ENCODE assay signal across 1 cellular context in the genomic region with DNA sequence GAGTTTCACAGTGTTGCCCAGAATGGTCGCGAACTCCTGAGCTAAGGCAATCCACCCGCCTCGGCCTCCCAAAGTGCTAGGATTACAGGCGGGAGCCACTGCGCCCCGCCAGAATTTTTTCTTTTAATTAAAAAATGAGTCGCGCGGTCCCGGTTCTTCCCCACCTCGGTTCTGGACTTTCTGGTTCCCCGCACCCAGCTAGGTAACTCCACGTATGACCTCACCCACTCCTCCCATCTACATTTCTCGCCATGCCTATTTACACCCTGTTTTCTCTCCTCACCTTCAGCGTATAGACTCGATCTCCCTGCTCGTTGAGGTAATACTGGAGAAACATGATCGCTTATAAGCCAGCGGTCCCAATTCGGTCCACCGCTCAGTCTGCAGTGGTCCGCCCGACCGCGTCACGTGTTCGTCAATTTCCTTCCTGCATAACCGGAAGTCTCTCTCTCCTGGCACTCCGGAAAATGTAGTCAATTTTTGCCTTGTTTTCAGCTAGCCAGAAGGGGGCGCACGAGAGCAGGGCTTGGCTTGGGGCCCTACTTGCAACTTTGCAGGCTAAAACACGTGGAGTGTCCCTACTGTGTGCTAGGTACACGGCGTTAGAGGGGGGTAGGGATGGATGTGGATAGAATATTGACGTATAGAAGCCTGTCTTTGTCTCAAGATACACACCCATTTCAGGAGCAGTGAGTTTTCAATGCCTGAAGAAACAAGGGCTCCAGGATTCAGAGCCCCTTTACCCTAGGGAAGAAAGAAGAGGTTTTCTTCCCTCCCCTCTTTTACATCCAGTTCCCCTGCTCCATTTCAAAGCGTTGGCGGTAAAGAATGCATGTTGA.
TF ChIP-seq lines count a peak whose summit lies in the region.

Gene NOP10 (minus strand): TSS at position 400 of the 839 bp plus-strand sequence. CDS start 63 bp downstream, at position 337.
Gene NUTM1 (plus strand): TSS at position 579 of the 839 bp plus-strand sequence. CDS start 382 bp downstream, outside the sequence.

TF ChIP-seq in HepG2, 621 proteins besides CTCF, POLR2A, EP300 and RAD21 (continued from another document and continues in another):
- TF ChIP-seq, protein P1, sequence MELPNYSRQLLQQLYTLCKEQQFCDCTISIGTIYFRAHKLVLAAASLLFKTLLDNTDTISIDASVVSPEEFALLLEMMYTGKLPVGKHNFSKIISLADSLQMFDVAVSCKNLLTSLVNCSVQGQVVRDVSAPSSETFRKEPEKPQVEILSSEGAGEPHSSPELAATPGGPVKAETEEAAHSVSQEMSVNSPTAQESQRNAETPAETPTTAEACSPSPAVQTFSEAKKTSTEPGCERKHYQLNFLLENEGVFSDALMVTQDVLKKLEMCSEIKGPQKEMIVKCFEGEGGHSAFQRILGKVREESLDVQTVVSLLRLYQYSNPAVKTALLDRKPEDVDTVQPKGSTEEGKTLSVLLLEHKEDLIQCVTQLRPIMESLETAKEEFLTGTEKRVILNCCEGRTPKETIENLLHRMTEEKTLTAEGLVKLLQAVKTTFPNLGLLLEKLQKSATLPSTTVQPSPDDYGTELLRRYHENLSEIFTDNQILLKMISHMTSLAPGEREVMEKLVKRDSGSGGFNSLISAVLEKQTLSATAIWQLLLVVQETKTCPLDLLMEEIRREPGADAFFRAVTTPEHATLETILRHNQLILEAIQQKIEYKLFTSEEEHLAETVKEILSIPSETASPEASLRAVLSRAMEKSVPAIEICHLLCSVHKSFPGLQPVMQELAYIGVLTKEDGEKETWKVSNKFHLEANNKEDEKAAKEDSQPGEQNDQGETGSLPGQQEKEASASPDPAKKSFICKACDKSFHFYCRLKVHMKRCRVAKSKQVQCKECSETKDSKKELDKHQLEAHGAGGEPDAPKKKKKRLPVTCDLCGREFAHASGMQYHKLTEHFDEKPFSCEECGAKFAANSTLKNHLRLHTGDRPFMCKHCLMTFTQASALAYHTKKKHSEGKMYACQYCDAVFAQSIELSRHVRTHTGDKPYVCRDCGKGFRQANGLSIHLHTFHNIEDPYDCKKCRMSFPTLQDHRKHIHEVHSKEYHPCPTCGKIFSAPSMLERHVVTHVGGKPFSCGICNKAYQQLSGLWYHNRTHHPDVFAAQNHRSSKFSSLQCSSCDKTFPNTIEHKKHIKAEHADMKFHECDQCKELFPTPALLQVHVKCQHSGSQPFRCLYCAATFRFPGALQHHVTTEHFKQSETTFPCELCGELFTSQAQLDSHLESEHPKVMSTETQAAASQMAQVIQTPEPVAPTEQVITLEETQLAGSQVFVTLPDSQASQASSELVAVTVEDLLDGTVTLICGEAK (IDR thresholded peaks at IDR 0.05), result no peak
- TF ChIP-seq, protein P1 (CRISPR knock-in tag; IDR thresholded peaks at IDR 0.05), result no peak; the same call in 1 of the 2 replicates
- TF ChIP-seq, protein P2, sequence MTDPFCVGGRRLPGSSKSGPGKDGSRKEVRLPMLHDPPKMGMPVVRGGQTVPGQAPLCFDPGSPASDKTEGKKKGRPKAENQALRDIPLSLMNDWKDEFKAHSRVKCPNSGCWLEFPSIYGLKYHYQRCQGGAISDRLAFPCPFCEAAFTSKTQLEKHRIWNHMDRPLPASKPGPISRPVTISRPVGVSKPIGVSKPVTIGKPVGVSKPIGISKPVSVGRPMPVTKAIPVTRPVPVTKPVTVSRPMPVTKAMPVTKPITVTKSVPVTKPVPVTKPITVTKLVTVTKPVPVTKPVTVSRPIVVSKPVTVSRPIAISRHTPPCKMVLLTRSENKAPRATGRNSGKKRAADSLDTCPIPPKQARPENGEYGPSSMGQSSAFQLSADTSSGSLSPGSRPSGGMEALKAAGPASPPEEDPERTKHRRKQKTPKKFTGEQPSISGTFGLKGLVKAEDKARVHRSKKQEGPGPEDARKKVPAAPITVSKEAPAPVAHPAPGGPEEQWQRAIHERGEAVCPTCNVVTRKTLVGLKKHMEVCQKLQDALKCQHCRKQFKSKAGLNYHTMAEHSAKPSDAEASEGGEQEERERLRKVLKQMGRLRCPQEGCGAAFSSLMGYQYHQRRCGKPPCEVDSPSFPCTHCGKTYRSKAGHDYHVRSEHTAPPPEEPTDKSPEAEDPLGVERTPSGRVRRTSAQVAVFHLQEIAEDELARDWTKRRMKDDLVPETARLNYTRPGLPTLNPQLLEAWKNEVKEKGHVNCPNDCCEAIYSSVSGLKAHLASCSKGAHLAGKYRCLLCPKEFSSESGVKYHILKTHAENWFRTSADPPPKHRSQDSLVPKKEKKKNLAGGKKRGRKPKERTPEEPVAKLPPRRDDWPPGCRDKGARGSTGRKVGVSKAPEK (CRISPR knock-in tag; IDR thresholded peaks at IDR 0.05; ENCODE audit: borderline replicate concordance), result no peak
- TF ChIP-seq HMGA1 (CRISPR knock-in tag; conservative IDR thresholded peaks at IDR 0.05) (no peak), IRF2 (CRISPR knock-in tag; IDR thresholded peaks at IDR 0.05) (peak; percentile 85), JDP2 (CRISPR knock-in tag; IDR thresholded peaks at IDR 0.05; ENCODE audit: borderline replicate concordance) (no peak; the same call in 1 of the 2 replicates), RCOR2 (CRISPR knock-in tag; IDR thresholded peaks at IDR 0.05) (0 out of 2 replicates have a peak, but pooled peaks have one; percentile 43), HMG20A (CRISPR knock-in tag; IDR thresholded peaks at IDR 0.05; ENCODE audit: borderline replicate concordance) (no peak), KLF11 (CRISPR knock-in tag; IDR thresholded peaks at IDR 0.05) (no peak), CEBPB (IDR thresholded peaks at IDR 0.05; ENCODE audit: borderline replicate concordance, low read depth, low read length) (no peak), ZNF30 (CRISPR knock-in tag; IDR thresholded peaks at IDR 0.05) (no peak), ZNF788 (CRISPR knock-in tag; IDR thresholded peaks at IDR 0.05; ENCODE audit: borderline replicate concordance) (peak; percentile 66; the same call in 1 of the 2 replicates), SRSF1 (optimal IDR thresholded peaks at IDR 0.05; ENCODE audit: low read depth, low read length) (peak; percentile 43), ZNF556 (CRISPR knock-in tag; IDR thresholded peaks at IDR 0.05; ENCODE audit: borderline replicate concordance) (0 out of 2 replicates have a peak, but pooled peaks have one; percentile 83), ZFP1 (CRISPR knock-in tag; IDR thresholded peaks at IDR 0.05) (peak; percentile 57; the same call in 1 of the 2 replicates), MYNN (CRISPR knock-in tag; IDR thresholded peaks at IDR 0.05; ENCODE audit: low read depth) (no peak), E2F5 (CRISPR knock-in tag; conservative IDR thresholded peaks at IDR 0.05) (no peak), GLMP (CRISPR knock-in tag; IDR thresholded peaks at IDR 0.05; ENCODE audit: borderline replicate concordance) (no peak), FOSL2 (CRISPR knock-in tag; IDR thresholded peaks at IDR 0.05) (peak; percentile 50)
- TF ChIP-seq, protein P3, sequence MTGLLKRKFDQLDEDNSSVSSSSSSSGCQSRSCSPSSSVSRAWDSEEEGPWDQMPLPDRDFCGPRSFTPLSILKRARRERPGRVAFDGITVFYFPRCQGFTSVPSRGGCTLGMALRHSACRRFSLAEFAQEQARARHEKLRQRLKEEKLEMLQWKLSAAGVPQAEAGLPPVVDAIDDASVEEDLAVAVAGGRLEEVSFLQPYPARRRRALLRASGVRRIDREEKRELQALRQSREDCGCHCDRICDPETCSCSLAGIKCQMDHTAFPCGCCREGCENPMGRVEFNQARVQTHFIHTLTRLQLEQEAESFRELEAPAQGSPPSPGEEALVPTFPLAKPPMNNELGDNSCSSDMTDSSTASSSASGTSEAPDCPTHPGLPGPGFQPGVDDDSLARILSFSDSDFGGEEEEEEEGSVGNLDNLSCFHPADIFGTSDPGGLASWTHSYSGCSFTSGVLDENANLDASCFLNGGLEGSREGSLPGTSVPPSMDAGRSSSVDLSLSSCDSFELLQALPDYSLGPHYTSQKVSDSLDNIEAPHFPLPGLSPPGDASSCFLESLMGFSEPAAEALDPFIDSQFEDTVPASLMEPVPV (CRISPR knock-in tag; IDR thresholded peaks at IDR 0.05), result peak; percentile 75; the same call in 1 of the 2 replicates
- TF ChIP-seq, protein P4, sequence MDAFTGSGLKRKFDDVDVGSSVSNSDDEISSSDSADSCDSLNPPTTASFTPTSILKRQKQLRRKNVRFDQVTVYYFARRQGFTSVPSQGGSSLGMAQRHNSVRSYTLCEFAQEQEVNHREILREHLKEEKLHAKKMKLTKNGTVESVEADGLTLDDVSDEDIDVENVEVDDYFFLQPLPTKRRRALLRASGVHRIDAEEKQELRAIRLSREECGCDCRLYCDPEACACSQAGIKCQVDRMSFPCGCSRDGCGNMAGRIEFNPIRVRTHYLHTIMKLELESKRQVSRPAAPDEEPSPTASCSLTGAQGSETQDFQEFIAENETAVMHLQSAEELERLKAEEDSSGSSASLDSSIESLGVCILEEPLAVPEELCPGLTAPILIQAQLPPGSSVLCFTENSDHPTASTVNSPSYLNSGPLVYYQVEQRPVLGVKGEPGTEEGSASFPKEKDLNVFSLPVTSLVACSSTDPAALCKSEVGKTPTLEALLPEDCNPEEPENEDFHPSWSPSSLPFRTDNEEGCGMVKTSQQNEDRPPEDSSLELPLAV (CRISPR knock-in tag; conservative IDR thresholded peaks at IDR 0.05; ENCODE audit: low read depth), result no peak
- TF ChIP-seq, protein P5, sequence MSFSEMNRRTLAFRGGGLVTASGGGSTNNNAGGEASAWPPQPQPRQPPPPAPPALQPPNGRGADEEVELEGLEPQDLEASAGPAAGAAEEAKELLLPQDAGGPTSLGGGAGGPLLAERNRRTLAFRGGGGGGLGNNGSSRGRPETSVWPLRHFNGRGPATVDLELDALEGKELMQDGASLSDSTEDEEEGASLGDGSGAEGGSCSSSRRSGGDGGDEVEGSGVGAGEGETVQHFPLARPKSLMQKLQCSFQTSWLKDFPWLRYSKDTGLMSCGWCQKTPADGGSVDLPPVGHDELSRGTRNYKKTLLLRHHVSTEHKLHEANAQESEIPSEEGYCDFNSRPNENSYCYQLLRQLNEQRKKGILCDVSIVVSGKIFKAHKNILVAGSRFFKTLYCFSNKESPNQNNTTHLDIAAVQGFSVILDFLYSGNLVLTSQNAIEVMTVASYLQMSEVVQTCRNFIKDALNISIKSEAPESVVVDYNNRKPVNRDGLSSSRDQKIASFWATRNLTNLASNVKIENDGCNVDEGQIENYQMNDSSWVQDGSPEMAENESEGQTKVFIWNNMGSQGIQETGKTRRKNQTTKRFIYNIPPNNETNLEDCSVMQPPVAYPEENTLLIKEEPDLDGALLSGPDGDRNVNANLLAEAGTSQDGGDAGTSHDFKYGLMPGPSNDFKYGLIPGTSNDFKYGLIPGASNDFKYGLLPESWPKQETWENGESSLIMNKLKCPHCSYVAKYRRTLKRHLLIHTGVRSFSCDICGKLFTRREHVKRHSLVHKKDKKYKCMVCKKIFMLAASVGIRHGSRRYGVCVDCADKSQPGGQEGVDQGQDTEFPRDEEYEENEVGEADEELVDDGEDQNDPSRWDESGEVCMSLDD (CRISPR knock-in tag; IDR thresholded peaks at IDR 0.05; ENCODE audit: borderline replicate concordance), result no peak
- TF ChIP-seq, protein P6, sequence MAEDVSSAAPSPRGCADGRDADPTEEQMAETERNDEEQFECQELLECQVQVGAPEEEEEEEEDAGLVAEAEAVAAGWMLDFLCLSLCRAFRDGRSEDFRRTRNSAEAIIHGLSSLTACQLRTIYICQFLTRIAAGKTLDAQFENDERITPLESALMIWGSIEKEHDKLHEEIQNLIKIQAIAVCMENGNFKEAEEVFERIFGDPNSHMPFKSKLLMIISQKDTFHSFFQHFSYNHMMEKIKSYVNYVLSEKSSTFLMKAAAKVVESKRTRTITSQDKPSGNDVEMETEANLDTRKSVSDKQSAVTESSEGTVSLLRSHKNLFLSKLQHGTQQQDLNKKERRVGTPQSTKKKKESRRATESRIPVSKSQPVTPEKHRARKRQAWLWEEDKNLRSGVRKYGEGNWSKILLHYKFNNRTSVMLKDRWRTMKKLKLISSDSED (CRISPR knock-in tag; IDR thresholded peaks at IDR 0.05), result no peak
